ENCODE assay signal across 1 cellular context in the genomic region with DNA sequence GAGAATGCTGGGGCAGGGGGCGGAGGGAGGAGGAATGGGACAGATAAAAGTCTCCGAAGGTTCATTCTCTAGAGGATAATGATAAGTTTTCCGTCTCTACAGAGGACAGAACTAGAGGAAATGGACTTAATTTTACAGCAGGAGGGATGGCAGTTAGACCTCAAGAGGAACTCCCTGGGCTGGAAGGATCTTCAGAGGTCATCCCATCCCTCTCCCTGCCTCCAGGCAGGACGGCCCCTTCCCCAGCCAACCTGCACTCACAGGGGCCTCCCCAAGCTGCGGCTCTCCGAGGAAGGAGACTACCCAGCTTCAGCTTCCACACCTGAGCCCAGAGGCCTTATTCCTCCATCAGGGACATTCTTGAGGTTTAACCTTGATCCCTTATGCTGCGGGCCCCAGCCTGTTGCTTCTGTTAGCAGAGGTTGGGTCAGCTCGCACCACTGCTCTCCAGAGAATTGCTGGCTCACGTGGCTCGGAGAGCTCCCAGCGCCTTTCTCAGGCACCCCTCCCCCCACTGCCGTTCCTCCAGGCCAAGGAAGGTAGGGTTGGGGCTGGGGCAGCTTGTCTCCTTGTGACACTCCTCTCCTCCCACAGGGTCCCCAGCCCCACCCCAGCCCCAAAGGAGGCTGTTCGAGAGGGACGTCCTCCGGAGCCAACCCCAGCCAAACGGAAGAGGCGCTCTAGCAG.
TF ChIP-seq lines count a peak whose summit lies in the region.

No MANE protein-coding gene starts in this region.

TF ChIP-seq in GM23338, 12 proteins besides CTCF, POLR2A, EP300 and RAD21:
- TF ChIP-seq STAT1 (IDR thresholded peaks at IDR 0.05; ENCODE audit: unreplicated experiment): no peak
- no peak for TF ChIP-seq POLR2AphosphoS5 (IDR thresholded peaks at IDR 0.05; ENCODE audit: low read depth)
- TF ChIP-seq JUNB (IDR thresholded peaks at IDR 0.05; ENCODE audit: unreplicated experiment): no peak
- TF ChIP-seq NANOG (IDR thresholded peaks at IDR 0.05; ENCODE audit: borderline replicate concordance): no peak
- TF ChIP-seq, protein P1, sequence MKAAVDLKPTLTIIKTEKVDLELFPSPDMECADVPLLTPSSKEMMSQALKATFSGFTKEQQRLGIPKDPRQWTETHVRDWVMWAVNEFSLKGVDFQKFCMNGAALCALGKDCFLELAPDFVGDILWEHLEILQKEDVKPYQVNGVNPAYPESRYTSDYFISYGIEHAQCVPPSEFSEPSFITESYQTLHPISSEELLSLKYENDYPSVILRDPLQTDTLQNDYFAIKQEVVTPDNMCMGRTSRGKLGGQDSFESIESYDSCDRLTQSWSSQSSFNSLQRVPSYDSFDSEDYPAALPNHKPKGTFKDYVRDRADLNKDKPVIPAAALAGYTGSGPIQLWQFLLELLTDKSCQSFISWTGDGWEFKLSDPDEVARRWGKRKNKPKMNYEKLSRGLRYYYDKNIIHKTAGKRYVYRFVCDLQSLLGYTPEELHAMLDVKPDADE (IDR thresholded peaks at IDR 0.05): no peak
TF ChIP-seq in GM23338: peak in this region for 0.
